Comparison of ENCODE assay signal across 12 cellular contexts in genomic region chr19:32652893-32653625, GRCh38. TPM values are rescaled to one million over a fixed set of nuclear protein-coding genes. Genes with fewer than 3 reads are reported as not detected.
A peak's percentile ranks its signal among the peaks of the same experiment; 100 is the strongest.
DNase-seq lines count a peak whose midpoint lies in the region; ATAC-seq, FAIRE-seq and TF ChIP-seq lines count a peak whose summit lies in the region.
"Had no signal": no experiment of that assay in that cellular context is flagged by ENCODE, and none has a peak within 500 bp of the region (broad histone marks: within the 10 kb centered on the region; RNA-seq: fewer than 3 reads in every experiment).

No MANE protein-coding gene starts in this region.

- no peak overlapping the region for H3K27ac Mint-ChIP-seq in effector memory CD8-positive, alpha-beta T cell
- H3K27ac Mint-ChIP-seq: T-helper 1 cell treated with Interleukin-12 subunit alpha and Interleukin-12 subunit beta and Interleukin-4 antibody, amounts not matched to agents 30 μg/mL and 1 μg/mL, for 36 hours had no signal

- FAIRE-seq in small intestine (lab: Jason Lieb, UNC) = no peak
- FAIRE-seq: K562 had no signal

- ATAC-seq in body of pancreas (peak; percentile 70), GM18868 (IDR thresholded peaks at IDR 0.05; ENCODE audit: unreplicated experiment) (no peak), GM18520 (IDR thresholded peaks at IDR 0.05; ENCODE audit: unreplicated experiment) (no peak)
- ATAC-seq in effector memory CD8-positive, alpha-beta T cell (replicated peaks) = no peak
- ATAC-seq: K562 had no signal

- H3K36me3 Mint-ChIP-seq in effector memory CD8-positive, alpha-beta T cell (ENCODE audit: insufficient read depth) = peaks cover 64% of the 10 kb centered on the region

- peaks cover 29% of the 10 kb centered on the region for H3K79me2 ChIP-seq in hepatocyte

- H3K4me1 Mint-ChIP-seq in effector memory CD8-positive, alpha-beta T cell (ENCODE audit: low read depth in 2 of 2) = no peaks in the 10 kb centered on the region

- WGBS in body of pancreas, 2 donors = 45 to 50% methylated on average over 9 to 13 of the region's 13 CpGs
- 74% methylated on average over 13 of the region's 13 CpGs for WGBS in hepatocyte (ENCODE audit: low lambda C conversion rate, missing lambda C conversion rate)
- WGBS in small intestine, 3 donors = 14 to 42% (median 36%) methylated on average over 13 of the region's 13 CpGs

- H3K27me3 ChIP-seq in body of pancreas (no peaks in the 10 kb centered on the region), hepatocyte (no peaks in the 10 kb centered on the region), small intestine (ENCODE audit: control insufficient read depth in 2 of 2, insufficient read depth in 2 of 2, low read length in 2 of 2) (no peaks in the 10 kb centered on the region)

- no peaks in the 10 kb centered on the region for H3K9me3 ChIP-seq in body of pancreas
- H3K9me3 ChIP-seq in hepatocyte (ENCODE audit: low read depth) = no peaks in the 10 kb centered on the region
- H3K9me3 ChIP-seq in small intestine (ENCODE audit: control insufficient read depth, low read depth) = no peaks in the 10 kb centered on the region
- H3K9me3 ChIP-seq: HAP-1 had no signal

- H3K36me3 ChIP-seq in body of pancreas (replicated peaks in 1 of 2; ENCODE audit: insufficient read depth in 1 of 2, low read depth in 2 of 2) (peaks cover 0 to 3% of the 10 kb centered on the region in 2 donors), hepatocyte (replicated peaks; ENCODE audit: insufficient read depth, low read depth) (no peaks in the 10 kb centered on the region), small intestine (ENCODE audit: control insufficient read depth in 2 of 2, insufficient read depth in 2 of 2, low read length in 2 of 2) (peaks cover 0 to 3% of the 10 kb centered on the region in 2 donors)

- intact Hi-C loops in body of pancreas (cut with DNase I) = no loop called here

- DNase-seq in LoVo (ENCODE audit: low spot score) (peak; percentile 18), body of pancreas (peak; percentile 80 to 90 (median 84)), hepatocyte (ENCODE audit: low spot score) (peak; percentile 55), small intestine (peak; percentile 76), HPDE6-E6E7 (ENCODE audit: extremely low spot score) (no peak)
- no peak for DNase-seq in effector memory CD8-positive, alpha-beta T cell
- DNase-seq: activated gamma-delta T cell treated with Interleukin-2 at 50 U/mL for 16 hours had no signal

- H3K9me3 Mint-ChIP-seq in effector memory CD8-positive, alpha-beta T cell = no peaks in the 10 kb centered on the region
- H3K9me3 Mint-ChIP-seq: T-helper 1 cell treated with Interleukin-12 subunit alpha and Interleukin-12 subunit beta and Interleukin-4 antibody, amounts not matched to agents 30 μg/mL and 1 μg/mL, for 36 hours had no signal

- no peak overlapping the region for H3K4me3 ChIP-seq in body of pancreas
- no peak overlapping the region for H3K4me3 ChIP-seq in hepatocyte
- H3K4me3 ChIP-seq in small intestine (ENCODE audit: low read depth in 1 of 2, low read length in 2 of 2) = no peak overlapping the region
- H3K4me3 ChIP-seq: HAP-1, K562 had no signal

- H3K4me1 ChIP-seq in body of pancreas = peaks cover 18% of the 10 kb centered on the region
- peaks cover 15% of the 10 kb centered on the region for H3K4me1 ChIP-seq in hepatocyte (ENCODE audit: insufficient read depth)
- H3K4me1 ChIP-seq in small intestine (ENCODE audit: control insufficient read depth in 2 of 2, insufficient read depth in 1 of 2, low read depth in 1 of 2, low read length in 1 of 2) = peaks cover 0 to 3% of the 10 kb centered on the region in 2 donors
- H3K4me1 ChIP-seq: HAP-1 had no signal

- TF ChIP-seq POLR2A in body of pancreas (IDR thresholded peaks at IDR 0.05) = no peak

- H3K27ac ChIP-seq in body of pancreas (peak overlapping the region in 3 of 4 donors; percentile 25 to 51 (median 44)), hepatocyte (peak overlapping the region; percentile 14), small intestine (ENCODE audit: low read depth in 1 of 2, low read length in 1 of 2) (peak overlapping the region in 1 of 2 donors; percentile 46)

- no peaks in the 10 kb centered on the region for H3K27me3 Mint-ChIP-seq in effector memory CD8-positive, alpha-beta T cell

- H3K4me2 ChIP-seq in hepatocyte = no peak overlapping the region

- TF ChIP-seq CTCF in body of pancreas (IDR thresholded peaks at IDR 0.05) (no peak), hepatocyte (IDR thresholded peaks at IDR 0.05; ENCODE audit: poor library complexity) (no peak)

- no peaks in the 10 kb centered on the region for H3K9me2 ChIP-seq in hepatocyte (replicated peaks; ENCODE audit: insufficient read depth)

- H4K20me1 ChIP-seq in hepatocyte (ENCODE audit: insufficient read depth, poor library complexity, severe bottlenecking) = no peaks in the 10 kb centered on the region

- no peak overlapping the region for H3K4me3 Mint-ChIP-seq in effector memory CD8-positive, alpha-beta T cell
- H3K4me3 Mint-ChIP-seq: T-helper 1 cell treated with Interleukin-12 subunit alpha and Interleukin-12 subunit beta and Interleukin-4 antibody, amounts not matched to agents 30 μg/mL and 1 μg/mL, for 36 hours had no signal

- H2AFZ ChIP-seq in hepatocyte = no peak overlapping the region

RNA-seq across cellular contexts. Expression of gene ANKRD27, which starts 21.9 kb away (rescaled TPM):
- 10 to 100 TPM in 1 of 2 donors, 1 to 10 TPM in 1; 9.6 to 16.2 TPM for total RNA-seq in body of pancreas
- 30.5 and 32.6 TPM in 2 replicates for total RNA-seq in hepatocyte
- polyA plus RNA-seq in hepatocyte = 20.9 and 24.3 TPM in 2 replicates
- polyA plus RNA-seq in small intestine = 10 to 100 TPM; 11.2 to 14.8 (median 12.2) TPM

RNA-seq across cellular contexts. Expression of gene RGS9BP, which starts 22.6 kb away (rescaled TPM):
- total RNA-seq in body of pancreas (not detected), hepatocyte (3.1 and 4.0 TPM in 2 replicates)
- polyA plus RNA-seq in hepatocyte (2.1 and 3.0 TPM in 2 replicates), small intestine (under 1 TPM in 1 of 3 donors, not detected in 2; 0.10 TPM)

RNA-seq across cellular contexts. Expression of gene NUDT19, which starts 38.6 kb away (rescaled TPM):
- total RNA-seq in body of pancreas (1 to 10 TPM; 2.3 to 3.9 TPM), hepatocyte (7.6 and 10.2 TPM in 2 replicates)
- polyA plus RNA-seq in hepatocyte (3.8 and 5.6 TPM in 2 replicates), small intestine (1 to 10 TPM; 7.0 to 9.6 (median 9.6) TPM)

Comparison
In these comparisons a context has a peak if more than half of its experiments do, and no peak if none do; other contexts are left out.
1. DNase-seq: peak in LoVo (single experiment), body of pancreas (4 of 4), hepatocyte (single experiment) and small intestine (single experiment); none in HPDE6-E6E7 (single experiment) and effector memory CD8-positive, alpha-beta T cell (0 of 3).